22 cellular contexts compared by ENCODE assay signal in the genomic region with DNA sequence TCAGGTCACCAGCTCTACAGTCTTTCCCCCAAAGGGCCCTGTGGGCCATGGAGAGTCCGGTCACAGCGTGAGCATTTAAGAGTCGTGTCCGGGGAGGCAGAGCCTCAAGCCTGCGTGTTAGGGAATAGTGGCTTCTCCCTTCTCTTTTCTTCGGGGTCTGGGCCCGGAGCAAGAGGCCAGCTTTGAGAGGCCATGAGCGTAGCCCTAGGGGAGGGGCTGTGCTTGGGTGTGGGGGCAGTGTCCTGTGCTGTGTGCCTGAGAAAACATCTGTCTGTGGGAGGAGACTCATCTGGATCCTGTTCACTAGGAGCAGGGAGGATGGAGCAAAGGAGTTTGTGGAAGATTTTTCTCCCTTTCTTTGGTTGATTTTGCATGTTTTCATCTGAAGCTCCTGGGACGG. TPM values are rescaled to one million over a fixed set of nuclear protein-coding genes. Genes with fewer than 3 reads are reported as not detected.
DNase-seq lines count a peak whose midpoint lies in the region; ATAC-seq and TF ChIP-seq lines count a peak whose summit lies in the region.
"Had no signal": no experiment of that assay in that cellular context is flagged by ENCODE, and none has a peak within 500 bp of the region (broad histone marks: within the 10 kb centered on the region; RNA-seq: fewer than 3 reads in every experiment).

No MANE protein-coding gene starts in this region.

- intact Hi-C loops in testis (cut with DNase I; ENCODE audit: low total_unique reads), result no loop called here

- TF ChIP-seq POLR2A in testis (IDR thresholded peaks at IDR 0.05), result no peak

- H3K9me3 Mint-ChIP-seq in nephron progenitor cell, result no peaks in the 10 kb centered on the region
- H3K9me3 Mint-ChIP-seq: activated CD8-positive, alpha-beta T cell treated with anti-CD3 and anti-CD28 coated beads for 36 hours; activated naive CD8-positive, alpha-beta T cell treated with anti-CD3 and anti-CD28 coated beads for 36 hours; activated T-cell treated with anti-CD3 and anti-CD28 coated beads, Interleukin-2, amount 50 U/mL, for 72 hours; effector memory CD8-positive, alpha-beta T cell had no signal

- H3K27ac ChIP-seq in RWPE1 (peak overlapping the region; percentile 31), testis (peak overlapping the region; percentile 59 to 70)
- H3K27ac ChIP-seq: VCaP had no signal

- H3K4me3 ChIP-seq in fibroblast of pulmonary artery (replicated peaks; ENCODE audit: low read depth, low read length) (no peak overlapping the region), testis (no peak overlapping the region)

- H3K4me3 Mint-ChIP-seq in nephron progenitor cell, result peak overlapping the region; percentile 25
- H3K4me3 Mint-ChIP-seq: activated CD8-positive, alpha-beta T cell treated with anti-CD3 and anti-CD28 coated beads for 36 hours; activated naive CD8-positive, alpha-beta T cell treated with anti-CD3 and anti-CD28 coated beads for 36 hours; activated T-cell treated with anti-CD3 and anti-CD28 coated beads, Interleukin-2, amount 50 U/mL, for 72 hours; effector memory CD8-positive, alpha-beta T cell had no signal

- no peaks in the 10 kb centered on the region for H3K9me3 ChIP-seq in testis

- 40 to 64% methylated on average over 8 to 9 of the region's 9 CpGs for WGBS in testis, 2 donors

- peaks cover 56% of the 10 kb centered on the region for H3K4me1 ChIP-seq in testis

- H3K27me3 ChIP-seq in testis, result no peaks in the 10 kb centered on the region

- POLR2A ChIA-PET in RWPE1 (lab: Yijun Ruan, JAX; ENCODE audit: low non-redundant PET), result no interaction called here

- no peaks in the 10 kb centered on the region for H3K27me3 Mint-ChIP-seq in nephron progenitor cell (ENCODE audit: low read depth, poor library complexity)
- H3K27me3 Mint-ChIP-seq: activated CD8-positive, alpha-beta T cell treated with anti-CD3 and anti-CD28 coated beads for 36 hours; activated naive CD8-positive, alpha-beta T cell treated with anti-CD3 and anti-CD28 coated beads for 36 hours; effector memory CD8-positive, alpha-beta T cell had no signal

- no peak for TF ChIP-seq CTCF in RWPE1 (conservative IDR thresholded peaks at IDR 0.05; ENCODE audit: low read depth)
- TF ChIP-seq CTCF in fibroblast of pulmonary artery (IDR thresholded peaks at IDR 0.05; ENCODE audit: low read length, missing control alignments), result no peak
- TF ChIP-seq CTCF in nephron progenitor cell (IDR thresholded peaks at IDR 0.05), result no peak
- no peak for TF ChIP-seq CTCF in testis (IDR thresholded peaks at IDR 0.05)

- CTCF ChIA-PET in RWPE1 (lab: Yijun Ruan, JAX), result interaction anchor here (0.7 to 1.1 kb wide), 2 partner anchors 72 to 1316 kb away, joined by 3 to 4 read pairs; no protein-coding TSS in a partner anchor

- peaks cover 84% of the 10 kb centered on the region for H3K4me1 Mint-ChIP-seq in nephron progenitor cell

- H3K36me3 Mint-ChIP-seq in nephron progenitor cell (ENCODE audit: low read depth), result peaks cover 65% of the 10 kb centered on the region
- H3K36me3 Mint-ChIP-seq: activated naive CD8-positive, alpha-beta T cell treated with anti-CD3 and anti-CD28 coated beads for 36 hours had no signal

- H3K27ac Mint-ChIP-seq in nephron progenitor cell, result peak overlapping the region; percentile 95
- H3K27ac Mint-ChIP-seq: activated CD8-positive, alpha-beta T cell treated with anti-CD3 and anti-CD28 coated beads for 36 hours; activated naive CD8-positive, alpha-beta T cell treated with anti-CD3 and anti-CD28 coated beads for 36 hours; activated T-cell treated with anti-CD3 and anti-CD28 coated beads, Interleukin-2, amount 50 U/mL, for 72 hours; effector memory CD8-positive, alpha-beta T cell had no signal

- DNase-seq in RWPE1 (ENCODE audit: low spot score) (no peak), fibroblast of pulmonary artery (ENCODE audit: low read depth) (peak; percentile 38), nephron progenitor cell (no peak), testis (no peak), NCI-H1092 treated with DMSO at 0.1 percent for 48 hours (lab: John Stamatoyannopoulos, UW) (no peak), NCI-H82 (lab: John Stamatoyannopoulos, UW) (no peak)
- DNase-seq: activated CD8-positive, alpha-beta T cell treated with anti-CD3 and anti-CD28 coated beads for 36 hours; activated naive CD8-positive, alpha-beta T cell treated with anti-CD3 and anti-CD28 coated beads for 36 hours; activated T-cell treated with anti-CD3 and anti-CD28 coated beads, Interleukin-2, amount 50 U/mL, for 72 hours; central memory CD4-positive, alpha-beta T cell; effector memory CD8-positive, alpha-beta T cell; left cardiac atrium; NCI-H146; NCI-H226; NK-92 treated with Interleukin-12 subunit alpha and Interleukin-12 subunit beta, amount 100 ng/mL, for 24 hours; stimulated activated naive CD8-positive, alpha-beta T cell treated with anti-CD3 and anti-CD28 coated beads, Interleukin-15, Interleukin-2, amounts not matched to agents 100 U/mL and 50 U/mL, for 24 hours had no signal

- no peak for ATAC-seq in GM18519 (IDR thresholded peaks at IDR 0.05; ENCODE audit: low FRiP score, unreplicated experiment)
- ATAC-seq in GM21447 (IDR thresholded peaks at IDR 0.05; ENCODE audit: unreplicated experiment), result no peak
- ATAC-seq: activated CD8-positive, alpha-beta T cell treated with anti-CD3 and anti-CD28 coated beads for 36 hours; activated T-cell treated with anti-CD3 and anti-CD28 coated beads, Interleukin-2, amount 50 U/mL, for 72 hours; effector memory CD8-positive, alpha-beta T cell; stimulated activated naive CD8-positive, alpha-beta T cell treated with anti-CD3 and anti-CD28 coated beads, Interleukin-15, Interleukin-2, amounts not matched to agents 100 U/mL and 50 U/mL, for 24 hours had no signal

- H3K36me3 ChIP-seq in testis (ENCODE audit: low read depth, missing control alignments), result no peaks in the 10 kb centered on the region

RNA-seq across cellular contexts. Expression of a gene that starts 5.3 kb away (rescaled TPM):
- total RNA-seq in testis, result not detected
- polyA plus RNA-seq in testis (ENCODE audit: insufficient read depth, low read depth, low replicate concordance), result not detected
- total RNA-seq: activated CD8-positive, alpha-beta T cell treated with anti-CD3 and anti-CD28 coated beads for 36 hours; activated naive CD8-positive, alpha-beta T cell treated with anti-CD3 and anti-CD28 coated beads for 36 hours; activated T-cell treated with anti-CD3 and anti-CD28 coated beads, Interleukin-2, amount 50 U/mL, for 72 hours; HT1080; left cardiac atrium; posterior vena cava; T-helper 1 cell treated with Interleukin-12 subunit alpha and Interleukin-12 subunit beta and Interleukin-4 antibody, amounts not matched to agents 30 ng/mL and 1 ng/mL, for 36 hours had no signal

RNA-seq across cellular contexts. Expression of a gene that starts 13.8 kb away (rescaled TPM):
- 100 to 1,000 TPM; 135 to 200 TPM for total RNA-seq in testis
- polyA plus RNA-seq in testis (ENCODE audit: insufficient read depth, low read depth, low replicate concordance), result 82.4 TPM

RNA-seq across cellular contexts. Expression of a gene that starts 31.0 kb away (rescaled TPM):
- total RNA-seq in testis, result 10 to 100 TPM; 66.2 to 81.5 TPM
- polyA plus RNA-seq in testis (ENCODE audit: insufficient read depth, low read depth, low replicate concordance), result 53.2 TPM

RNA-seq across cellular contexts. Expression of a gene that starts 53.2 kb away (rescaled TPM):
- 10 to 100 TPM; 45.7 to 59.5 TPM for total RNA-seq in testis
- 31.4 TPM for polyA plus RNA-seq in testis (ENCODE audit: insufficient read depth, low read depth, low replicate concordance)
